ENCODE assay signal across 18 cellular contexts in the genomic region with DNA sequence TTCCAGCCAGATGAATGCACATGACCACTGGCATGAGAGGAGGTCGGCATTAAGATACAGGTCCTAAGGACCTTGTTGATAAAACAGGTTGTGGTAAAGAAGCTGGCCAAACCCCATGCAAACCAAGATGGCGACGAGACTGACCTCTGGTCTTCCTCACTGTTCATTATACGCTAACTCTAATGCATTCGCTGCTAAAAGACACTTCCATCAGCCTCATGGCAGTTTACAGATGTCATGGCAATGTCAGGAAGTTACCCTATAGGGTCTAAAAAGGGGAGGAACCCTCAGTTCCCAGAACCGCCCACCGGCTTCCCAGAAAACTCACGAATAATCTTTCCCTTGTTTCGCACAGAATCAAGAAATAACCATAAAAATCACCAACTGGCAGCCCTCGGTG.
A peak's percentile ranks its signal among the peaks of the same experiment; 100 is the strongest.
DNase-seq lines count a peak whose midpoint lies in the region; ATAC-seq, FAIRE-seq and TF ChIP-seq lines count a peak whose summit lies in the region.
"Had no signal": no experiment of that assay in that cellular context is flagged by ENCODE, and none has a peak within 500 bp of the region (broad histone marks: within the 10 kb centered on the region; RNA-seq: fewer than 3 reads in every experiment).

No MANE protein-coding gene starts in this region.

- no peaks in the 10 kb centered on the region for H3K36me3 ChIP-seq in right lobe of liver

- H3K27me3 Mint-ChIP-seq in activated T-cell treated with anti-CD3 and anti-CD28 coated beads, Interleukin-2, amount 50 U/mL, for 72 hours (ENCODE audit: low read depth) = no peaks in the 10 kb centered on the region
- H3K27me3 Mint-ChIP-seq: CD4-positive, alpha-beta T cell; IgD-negative memory B cell had no signal

- no peak for TF ChIP-seq CTCF in right lobe of liver (IDR thresholded peaks at IDR 0.05)

- in situ Hi-C loops in KBM-7 (cut with MboI; ENCODE audit: low pct_unique_long_range_greater_than_20kb, low sequenced_read_pairs) = no loop called here

- TF ChIP-seq POLR2A in right lobe of liver (IDR thresholded peaks at IDR 0.05) = no peak

- H3K4me1 Mint-ChIP-seq in activated T-cell treated with anti-CD3 and anti-CD28 coated beads, Interleukin-2, amount 50 U/mL, for 72 hours (ENCODE audit: low read depth) = peaks cover 4% of the 10 kb centered on the region

- H3K27ac Mint-ChIP-seq in activated T-cell treated with anti-CD3 and anti-CD28 coated beads, Interleukin-2, amount 50 U/mL, for 72 hours = peak overlapping the region; percentile 39
- H3K27ac Mint-ChIP-seq: CD4-positive, alpha-beta T cell; H9 had no signal

- FAIRE-seq in HTR-8/SVneo (lab: Jason Lieb, UNC) = no peak
- FAIRE-seq: GM12878, H1 had no signal

- no peak for DNase-seq in activated T-cell treated with anti-CD3 and anti-CD28 coated beads, Interleukin-2, amount 50 U/mL, for 72 hours
- DNase-seq in activated T-cell treated with anti-CD3 and anti-CD28 coated beads for 4 hours = no peak
- DNase-seq in KBM-7 = peak; percentile 32
- DNase-seq in right lobe of liver = no peak
- DNase-seq in middle frontal gyrus (ENCODE audit: extremely low spot score, low spot score) = no peak
- no peak for DNase-seq in HTR-8/SVneo (ENCODE audit: insufficient read length, low spot score)
- DNase-seq: ACHN; CD4-positive, alpha-beta T cell; DMS79 treated with DMSO at 0.1 percent for 48 hours; EL had no signal

- peaks cover 0 to 14% (median 3%) of the 10 kb centered on the region in 4 donors for H3K4me1 ChIP-seq in right lobe of liver

- no peaks in the 10 kb centered on the region for H3K9me3 ChIP-seq in right lobe of liver

- WGBS in right lobe of liver (ENCODE audit: insufficient coverage, low coverage, low lambda C conversion rate, missing lambda C conversion rate) = 90% methylated on average over 10 of the region's 10 CpGs

- H3K36me3 Mint-ChIP-seq in activated T-cell treated with anti-CD3 and anti-CD28 coated beads, Interleukin-2, amount 50 U/mL, for 72 hours (ENCODE audit: insufficient read depth in 2 of 2) = peaks cover 3% of the 10 kb centered on the region in 2 donors

- H3K27ac ChIP-seq in right lobe of liver = peak overlapping the region in 2 of 3 donors; percentile 30 to 59
- H3K27ac ChIP-seq: C4-2B, HL-60, KMS-11 had no signal

- no peak for ATAC-seq in activated T-cell treated with anti-CD3 and anti-CD28 coated beads, Interleukin-2, amount 50 U/mL, for 72 hours (replicated peaks in 1 of 2)
- ATAC-seq in right lobe of liver = no peak
- no peak for ATAC-seq in HG03039 (IDR thresholded peaks at IDR 0.05; ENCODE audit: unreplicated experiment)
- ATAC-seq: GM12878 had no signal

- H3K4me3 Mint-ChIP-seq in activated T-cell treated with anti-CD3 and anti-CD28 coated beads, Interleukin-2, amount 50 U/mL, for 72 hours = no peak overlapping the region
- H3K4me3 Mint-ChIP-seq: CD4-positive, alpha-beta T cell; H9; IgD-negative memory B cell had no signal

- intact Hi-C loops in right lobe of liver (cut with DNase I) = no loop called here

- peaks cover 0 to 2% of the 10 kb centered on the region in 2 donors for H3K9me3 Mint-ChIP-seq in activated T-cell treated with anti-CD3 and anti-CD28 coated beads, Interleukin-2, amount 50 U/mL, for 72 hours
- H3K9me3 Mint-ChIP-seq: H9, IgD-negative memory B cell had no signal

- no peak overlapping the region for H3K4me3 ChIP-seq in right lobe of liver
- H3K4me3 ChIP-seq: GM12878 had no signal

- no peaks in the 10 kb centered on the region for H3K27me3 ChIP-seq in right lobe of liver
